In the genomic region with DNA sequence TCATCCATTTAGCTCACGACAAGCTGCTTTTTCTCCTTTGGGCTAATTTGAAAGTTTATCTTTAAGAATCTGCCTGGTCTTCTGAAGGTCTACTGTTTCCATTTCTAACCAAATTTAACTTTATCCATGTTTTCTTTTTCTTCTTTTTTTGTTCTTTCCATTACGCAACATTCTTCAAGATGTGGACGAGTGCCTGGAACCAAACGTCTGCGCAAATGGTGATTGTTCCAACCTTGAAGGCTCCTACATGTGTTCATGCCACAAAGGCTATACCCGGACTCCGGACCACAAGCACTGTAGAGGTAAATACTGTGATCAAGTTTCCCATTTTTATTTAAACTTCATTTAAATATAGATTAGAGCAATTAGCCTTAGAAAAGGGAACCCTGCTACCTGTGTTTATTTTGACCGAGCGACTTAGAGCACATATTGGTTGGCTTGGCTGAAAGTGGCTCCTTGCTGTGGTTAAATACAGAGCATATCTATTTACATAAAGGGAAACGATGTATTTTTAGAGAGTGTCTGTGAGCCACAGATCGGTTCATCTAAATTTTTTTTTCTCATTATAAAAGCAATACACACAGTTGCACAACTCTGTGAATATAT, we compare ENCODE assay signal across 14 cellular contexts.
DNase-seq lines count a peak whose midpoint lies in the region; TF ChIP-seq lines count a peak whose summit lies in the region.
"Had no signal": no experiment of that assay in that cellular context is flagged by ENCODE, and none has a peak within 500 bp of the region (broad histone marks: within the 10 kb centered on the region; RNA-seq: fewer than 3 reads in every experiment).

No MANE protein-coding gene starts in this region.

- in situ Hi-C loops in GM13976 (cut with MboI; ENCODE audit: low sequenced_read_pairs, unreplicated experiment) (no loop called here), G401 (cut with HindIII; ENCODE audit: low sequenced_read_pairs) (no loop called here)

- no peak overlapping the region for H3K4me3 Mint-ChIP-seq in progenitor cell of endocrine pancreas (ENCODE audit: low read depth)
- H3K4me3 Mint-ChIP-seq: activated CD4-positive, alpha-beta T cell treated with anti-CD3 and anti-CD28 coated beads, Interleukin-2, amount 10 ng/mL, durations not matched to agents 24 days and 14 days; natural killer cell treated with Interleukin-12 subunit alpha and Interleukin-12 subunit beta and Interleukin-15 and Interleukin-18, amount 100 ng/mL, for 72 hours; T-cell had no signal

- H3K9me3 Mint-ChIP-seq in progenitor cell of endocrine pancreas (ENCODE audit: low read depth), result peaks cover 7% of the 10 kb centered on the region
- H3K9me3 Mint-ChIP-seq: activated CD4-positive, alpha-beta T cell treated with anti-CD3 and anti-CD28 coated beads, Interleukin-2, amount 10 ng/mL, durations not matched to agents 24 days and 14 days; activated T-helper 2 cell treated with anti-CD3 and anti-CD28 coated beads, Interferon-gamma antibody, Interleukin-2, Interleukin-4, amounts not matched to agents 10 μg/mL and 5 μg/mL and 100 μg/mL, durations not matched to agents 14 hours and 24 hours and 36 hours; natural killer cell treated with Interleukin-12 subunit alpha and Interleukin-12 subunit beta and Interleukin-15 and Interleukin-18, amount 100 ng/mL, for 72 hours; T-cell had no signal

- TF ChIP-seq CTCF in GM12865 (IDR thresholded peaks at IDR 0.05; ENCODE audit: insufficient read depth, low read depth, low read length, missing control alignments) (no peak), GM13976 (IDR thresholded peaks at IDR 0.05; ENCODE audit: borderline replicate concordance, control extremely low read depth, extremely low read depth, insufficient read depth, missing control alignments) (no peak), progenitor cell of endocrine pancreas (IDR thresholded peaks at IDR 0.05; ENCODE audit: unreplicated experiment) (no peak)

- H3K27ac Mint-ChIP-seq in progenitor cell of endocrine pancreas, result no peak overlapping the region
- H3K27ac Mint-ChIP-seq: activated CD4-positive, alpha-beta T cell treated with anti-CD3 and anti-CD28 coated beads, Interleukin-2, amount 10 ng/mL, durations not matched to agents 24 days and 14 days; activated T-helper 2 cell treated with anti-CD3 and anti-CD28 coated beads, Interferon-gamma antibody, Interleukin-2, Interleukin-4, amounts not matched to agents 10 μg/mL and 5 μg/mL and 100 μg/mL, durations not matched to agents 14 hours and 24 hours and 36 hours; natural killer cell treated with Interleukin-12 subunit alpha and Interleukin-12 subunit beta and Interleukin-15 and Interleukin-18, amount 100 ng/mL, for 72 hours; T-cell had no signal

- peaks cover 23% of the 10 kb centered on the region for H3K4me1 Mint-ChIP-seq in progenitor cell of endocrine pancreas (ENCODE audit: low read depth)
- H3K4me1 Mint-ChIP-seq: activated CD4-positive, alpha-beta T cell treated with anti-CD3 and anti-CD28 coated beads, Interleukin-2, amount 10 ng/mL, durations not matched to agents 24 days and 14 days; T-cell had no signal

- no peaks in the 10 kb centered on the region for H3K27me3 Mint-ChIP-seq in progenitor cell of endocrine pancreas

- DNase-seq in GM12865 (ENCODE audit: low read depth) (peak; percentile 24), NCI-H146 (lab: John Stamatoyannopoulos, UW) (peak; percentile 88), brain pericyte (ENCODE audit: low read depth, low spot score) (peak; percentile 10), mucosa of gallbladder (ENCODE audit: low spot score) (peak; percentile 24), GM13976 (ENCODE audit: low spot score) (no peak), SHP77 treated with DMSO at 0.1 percent for 48 hours (lab: John Stamatoyannopoulos, UW) (no peak), G401 (ENCODE audit: low spot score) (no peak), progenitor cell of endocrine pancreas (ENCODE audit: low spot score, unreplicated experiment) (no peak)
- DNase-seq: activated CD4-positive, alpha-beta T cell treated with anti-CD3 and anti-CD28 coated beads, Interleukin-2, amount 10 ng/mL, durations not matched to agents 24 days and 14 days; kidney; T-cell had no signal

- H3K4me3 ChIP-seq in GM12865 (ENCODE audit: low read depth, low read length), result no peak overlapping the region
- H3K4me3 ChIP-seq: skin epidermis had no signal

- peaks cover 5% of the 10 kb centered on the region for H3K36me3 Mint-ChIP-seq in progenitor cell of endocrine pancreas (ENCODE audit: insufficient read depth)
- H3K36me3 Mint-ChIP-seq: natural killer cell treated with Interleukin-12 subunit alpha and Interleukin-12 subunit beta and Interleukin-15 and Interleukin-18, amount 100 ng/mL, for 72 hours; T-cell had no signal

Comparison
In these comparisons a context has a peak if more than half of its experiments do, and no peak if none do; other contexts are left out.
1. DNase-seq: peak in GM12865 (single experiment), NCI-H146 (single experiment), brain pericyte (single experiment) and mucosa of gallbladder (single experiment); none in GM13976 (single experiment), SHP77 treated with DMSO at 0.1 percent for 48 hours (single experiment), G401 (single experiment) and progenitor cell of endocrine pancreas (single experiment).